Comparison of ENCODE assay signal across 8 cellular contexts in the genomic region with DNA sequence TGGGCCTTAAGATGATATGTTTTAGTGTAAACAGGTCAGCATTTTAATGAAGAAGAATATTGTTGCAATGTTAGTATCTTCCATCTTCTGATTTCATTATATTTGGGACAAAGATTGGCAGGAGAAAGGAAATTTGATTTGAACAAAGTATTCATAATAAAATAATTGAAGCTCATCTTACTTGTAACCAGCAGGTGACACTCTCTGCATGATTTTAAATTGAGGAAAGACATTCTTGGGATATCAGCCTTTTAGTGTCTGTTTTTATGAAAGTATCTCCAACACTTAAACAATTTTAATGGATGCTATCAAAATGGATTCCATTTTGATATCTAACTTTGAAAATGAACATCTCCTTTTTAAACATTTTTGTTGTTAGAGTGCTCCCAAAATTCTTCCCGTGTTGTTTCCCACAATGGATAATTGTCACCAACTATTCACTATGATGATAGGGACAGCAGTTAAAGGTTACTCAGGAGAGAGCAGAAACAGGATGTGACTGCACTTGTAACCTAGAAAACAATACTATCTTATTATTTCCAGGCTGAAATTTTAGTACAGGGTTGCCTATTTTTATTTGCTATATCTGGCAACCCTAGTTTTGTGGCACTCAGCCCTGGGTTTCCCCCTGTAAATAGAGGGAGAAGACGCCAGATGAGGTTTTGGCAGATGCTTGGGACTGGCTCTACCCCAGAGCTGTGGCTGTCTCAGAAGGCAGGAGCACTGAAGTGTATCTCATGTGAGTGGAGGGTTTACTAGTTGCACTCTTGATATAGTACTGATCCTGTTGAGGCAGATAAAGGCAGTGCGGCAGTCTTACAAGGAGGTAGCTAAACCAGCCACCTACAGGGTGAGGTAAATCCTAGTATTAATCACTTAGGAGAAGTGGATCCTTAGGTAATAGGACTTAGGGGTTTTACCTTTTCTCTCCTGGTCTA. TPM values are rescaled to one million over a fixed set of nuclear protein-coding genes. Genes with fewer than 3 reads are reported as not detected.
DNase-seq lines count a peak whose midpoint lies in the region; ATAC-seq, FAIRE-seq and TF ChIP-seq lines count a peak whose summit lies in the region.

No MANE protein-coding gene starts in this region.

- H3K27ac Mint-ChIP-seq in activated naive CD4-positive, alpha-beta T cell treated with anti-CD3 and anti-CD28 coated beads, Interleukin-2, amount 10 ng/mL, durations not matched to agents 7 days and 5 days = no peak overlapping the region

- no peaks in the 10 kb centered on the region for H3K9me3 Mint-ChIP-seq in activated naive CD4-positive, alpha-beta T cell treated with anti-CD3 and anti-CD28 coated beads, Interleukin-2, amount 10 ng/mL, durations not matched to agents 7 days and 5 days

- in situ Hi-C loops in GM13977 (cut with MboI; ENCODE audit: low pct_unique_long_range_greater_than_20kb, low sequenced_read_pairs, unreplicated experiment) = loop anchor here (25.0 kb wide), 1 partner anchor 606 kb away; no protein-coding TSS in a partner anchor

- peaks cover 13% of the 10 kb centered on the region for H3K4me1 Mint-ChIP-seq in activated naive CD4-positive, alpha-beta T cell treated with anti-CD3 and anti-CD28 coated beads, Interleukin-2, amount 10 ng/mL, durations not matched to agents 7 days and 5 days

- peak; percentile 51 for TF ChIP-seq CTCF in GM13977 (IDR thresholded peaks at IDR 0.05; ENCODE audit: extremely low read depth, insufficient read depth, missing control alignments)

- peak; percentile 8 for DNase-seq in A172 (ENCODE audit: low spot score)
- no peak for DNase-seq in GM13977 (ENCODE audit: low spot score)
- DNase-seq in RPMI7951 (ENCODE audit: low read depth) = peak; percentile 10
- no peak for DNase-seq in frontal cortex (ENCODE audit: low spot score in 2 of 2)
- no peak for DNase-seq in NCI-H2171 treated with DMSO at 0.1 percent for 48 hours (lab: John Stamatoyannopoulos, UW)
- no peak for DNase-seq in activated naive CD4-positive, alpha-beta T cell treated with anti-CD3 and anti-CD28 coated beads, Interleukin-2, amount 10 ng/mL, durations not matched to agents 7 days and 5 days

- CTCF ChIA-PET in activated naive CD4-positive, alpha-beta T cell treated with anti-CD3 and anti-CD28 coated beads, Interleukin-2, amount 10 ng/mL, durations not matched to agents 7 days and 5 days (lab: Charles Lee) = interaction anchor here (0.9 to 1.7 kb wide), 7 partner anchors 66 to 663 kb away, joined by 3 to 5 read pairs (median 3); a partner anchor contains a TSS

- peak; percentile 28 for FAIRE-seq in frontal cortex (lab: Jason Lieb, UNC)

- no peak for ATAC-seq in HG03159 (IDR thresholded peaks at IDR 0.05; ENCODE audit: unreplicated experiment)
- ATAC-seq in GM21360 (IDR thresholded peaks at IDR 0.05; ENCODE audit: unreplicated experiment) = no peak

- no peaks in the 10 kb centered on the region for H3K27me3 Mint-ChIP-seq in activated naive CD4-positive, alpha-beta T cell treated with anti-CD3 and anti-CD28 coated beads, Interleukin-2, amount 10 ng/mL, durations not matched to agents 7 days and 5 days

- H3K4me3 Mint-ChIP-seq in activated naive CD4-positive, alpha-beta T cell treated with anti-CD3 and anti-CD28 coated beads, Interleukin-2, amount 10 ng/mL, durations not matched to agents 7 days and 5 days = no peak overlapping the region

- H3K36me3 Mint-ChIP-seq in activated naive CD4-positive, alpha-beta T cell treated with anti-CD3 and anti-CD28 coated beads, Interleukin-2, amount 10 ng/mL, durations not matched to agents 7 days and 5 days = no peaks in the 10 kb centered on the region

RNA-seq across cellular contexts. Expression of a gene that starts 31.0 kb away (rescaled TPM):
- total RNA-seq in A172 (2014; rRNA removed; shearing (Covaris generic)) = not detected in 2 replicates
- total RNA-seq in RPMI7951 (2014; rRNA removed; shearing (Covaris generic)) = 0.60 and 0.68 TPM in 2 replicates
- 1.2 TPM for total RNA-seq in frontal cortex

Comparison
In these comparisons a context has a peak if more than half of its experiments do, and no peak if none do; other contexts are left out.
1. DNase-seq: peak in A172 (single experiment) and RPMI7951 (single experiment); none in GM13977 (single experiment), frontal cortex (0 of 2), NCI-H2171 treated with DMSO at 0.1 percent for 48 hours (single experiment) and activated naive CD4-positive, alpha-beta T cell treated with anti-CD3 and anti-CD28 coated beads, Interleukin-2, amount 10 ng/mL, durations not matched to agents 7 days and 5 days (single experiment).